ENCODE assay signal across 8 cellular contexts in the genomic region with DNA sequence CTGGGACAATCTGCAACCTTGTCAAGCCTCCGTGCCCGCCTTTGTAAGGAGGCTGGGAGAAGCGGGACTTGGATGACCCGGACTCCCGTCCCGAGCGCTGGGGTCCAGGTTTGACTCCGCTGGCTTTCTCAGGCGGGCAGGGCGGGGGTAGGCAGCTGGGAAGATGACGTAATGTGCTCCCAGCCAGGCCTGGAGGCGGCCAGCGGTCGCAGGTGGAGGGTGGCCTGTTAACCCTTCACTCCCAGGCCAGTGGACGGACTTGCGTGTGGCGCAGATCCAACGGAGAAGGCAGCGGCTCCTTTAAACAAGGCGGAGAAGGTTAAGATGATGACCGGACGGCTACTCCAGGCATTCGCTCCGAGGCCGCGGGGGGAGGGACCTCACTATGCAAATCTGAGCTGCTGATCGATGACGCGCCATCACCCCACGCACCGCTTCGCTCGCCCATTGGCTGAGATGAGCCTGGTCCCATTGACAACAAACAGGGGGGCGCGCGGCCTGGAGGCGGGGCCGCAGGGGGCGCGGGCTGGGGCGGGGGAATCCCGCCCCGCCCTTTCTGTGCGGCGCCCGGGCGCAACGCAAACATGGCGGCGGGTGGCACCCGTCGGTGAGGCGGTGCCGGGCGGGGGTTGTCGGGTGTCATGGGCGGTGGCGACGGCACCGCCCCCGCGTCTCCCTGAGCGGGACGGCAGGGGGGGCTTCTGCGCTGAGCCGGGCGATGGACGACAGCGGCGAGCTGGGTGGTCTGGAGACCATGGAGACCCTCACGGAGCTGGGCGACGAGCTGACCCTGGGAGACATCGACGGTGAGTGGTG. TPM values are rescaled to one million over a fixed set of nuclear protein-coding genes. Genes with fewer than 3 reads are reported as not detected.
DNase-seq lines count a peak whose midpoint lies in the region; ATAC-seq and TF ChIP-seq lines count a peak whose summit lies in the region.

TSS of gene SREBF2 (plus strand) at position 553 of the 816 bp plus-strand sequence. CDS start at position 719, 166 bp downstream.

- peaks cover 14% of the 10 kb centered on the region for H3K4me1 ChIP-seq in thymus (ENCODE audit: control insufficient read depth, insufficient read depth, low read length)

- 0 out of 2 replicates have a peak, but pooled peaks cover 4% of the 10 kb centered on the region for H3K9me3 ChIP-seq in SU-DHL-6 (ENCODE audit: insufficient read depth, low read length)
- no peaks in the 10 kb centered on the region for H3K9me3 ChIP-seq in thymus (ENCODE audit: control insufficient read depth)

- under 1% methylated on average over 75 of the region's 75 CpGs for WGBS in thymus

- H3K36me3 Mint-ChIP-seq in activated naive CD8-positive, alpha-beta T cell treated with anti-CD3 and anti-CD28 coated beads, Interleukin-2, amount 10 ng/mL, durations not matched to agents 7 days and 5 days: peaks cover 35% of the 10 kb centered on the region
- H3K36me3 Mint-ChIP-seq in osteocyte (ENCODE audit: unreplicated experiment): peaks cover 15% of the 10 kb centered on the region

- peak within 1 kb of the TSS; percentile 97 for H3K4me3 Mint-ChIP-seq in activated naive CD8-positive, alpha-beta T cell treated with anti-CD3 and anti-CD28 coated beads, Interleukin-2, amount 10 ng/mL, durations not matched to agents 7 days and 5 days
- peak within 1 kb of the TSS; percentile 94 for H3K4me3 Mint-ChIP-seq in osteocyte (ENCODE audit: unreplicated experiment)

- TF ChIP-seq CTCF in GM12865 (IDR thresholded peaks at IDR 0.05; ENCODE audit: insufficient read depth, low read depth, low read length, missing control alignments): no peak
- no peak for TF ChIP-seq CTCF in SU-DHL-6 (IDR thresholded peaks at IDR 0.05; ENCODE audit: insufficient read depth, low read length, poor library complexity, severe bottlenecking)
- no peak for TF ChIP-seq CTCF in osteocyte (IDR thresholded peaks at IDR 0.05)

- no peak within 1 kb of the TSS for H2AFZ ChIP-seq in SU-DHL-6 (ENCODE audit: low read depth, low read length, severe bottlenecking)

- H3K27me3 ChIP-seq in SU-DHL-6 (ENCODE audit: low read length) (no peaks in the 10 kb centered on the region), thymus (ENCODE audit: control insufficient read depth, insufficient read depth) (no peaks in the 10 kb centered on the region)

- H4K20me1 ChIP-seq in SU-DHL-6 (ENCODE audit: low read depth, low read length): no peaks in the 10 kb centered on the region

- no peaks in the 10 kb centered on the region for H3K9me2 ChIP-seq in SU-DHL-6 (replicated peaks; ENCODE audit: insufficient read depth, low read length)

- H3K4me3 ChIP-seq in GM12865 (ENCODE audit: low read depth, low read length): peak within 1 kb of the TSS; percentile 73
- H3K4me3 ChIP-seq in SU-DHL-6 (ENCODE audit: insufficient read depth, low read length, poor library complexity, severe bottlenecking): peak within 1 kb of the TSS; percentile 76
- H3K4me3 ChIP-seq in thymus (ENCODE audit: low read length): peak within 1 kb of the TSS; percentile 91

- H3K79me2 ChIP-seq in SU-DHL-6 (ENCODE audit: insufficient read depth, low read length): peaks cover 46% of the 10 kb centered on the region

- H3K36me3 ChIP-seq in SU-DHL-6 (ENCODE audit: low read length) (peaks cover 22% of the 10 kb centered on the region), thymus (ENCODE audit: control insufficient read depth, insufficient read depth) (peaks cover 7% of the 10 kb centered on the region)

- DNase-seq in GM12865 (ENCODE audit: low read depth): peak; percentile 100
- DNase-seq in NCI-H128 (lab: John Stamatoyannopoulos, UW; ENCODE audit: unreplicated experiment): peak; percentile 94
- peak; percentile 97 for DNase-seq in activated naive CD8-positive, alpha-beta T cell treated with anti-CD3 and anti-CD28 coated beads, Interleukin-2, amount 10 ng/mL, durations not matched to agents 7 days and 5 days
- peak; percentile 99 to 100 (median 100) for DNase-seq in head of caudate nucleus
- DNase-seq in osteocyte (ENCODE audit: extremely low spot score, unreplicated experiment): peak; percentile 99

- H3K4me1 Mint-ChIP-seq in activated naive CD8-positive, alpha-beta T cell treated with anti-CD3 and anti-CD28 coated beads, Interleukin-2, amount 10 ng/mL, durations not matched to agents 7 days and 5 days: peaks cover 32% of the 10 kb centered on the region
- peaks cover 47% of the 10 kb centered on the region for H3K4me1 Mint-ChIP-seq in osteocyte (ENCODE audit: unreplicated experiment)

- H3K27ac Mint-ChIP-seq in activated naive CD8-positive, alpha-beta T cell treated with anti-CD3 and anti-CD28 coated beads, Interleukin-2, amount 10 ng/mL, durations not matched to agents 7 days and 5 days: peak within 1 kb of the TSS; percentile 99
- peak within 1 kb of the TSS; percentile 99 for H3K27ac Mint-ChIP-seq in osteocyte (ENCODE audit: unreplicated experiment)

- ATAC-seq in HG02678 (IDR thresholded peaks at IDR 0.05; ENCODE audit: unreplicated experiment): peak; percentile 87
- ATAC-seq in activated naive CD8-positive, alpha-beta T cell treated with anti-CD3 and anti-CD28 coated beads, Interleukin-2, amount 10 ng/mL, durations not matched to agents 7 days and 5 days (ENCODE audit: low read depth): peak; percentile 97

- POLR2A ChIA-PET in activated naive CD8-positive, alpha-beta T cell treated with anti-CD3 and anti-CD28 coated beads, Interleukin-2, amount 10 ng/mL, durations not matched to agents 7 days and 5 days (lab: Charles Lee): interaction anchor here (0.6 to 9.3 kb wide), 16 partner anchors 10 to 546 kb away, joined by 3 to 90 read pairs (median 4); partner anchors contain the start of genes CCDC134, CENPM, MEI1 and PMM1

- H3K4me2 ChIP-seq in SU-DHL-6 (ENCODE audit: low read depth, low read length, poor library complexity, severe bottlenecking): peak within 1 kb of the TSS; percentile 77

- no peaks in the 10 kb centered on the region for H3K27me3 Mint-ChIP-seq in activated naive CD8-positive, alpha-beta T cell treated with anti-CD3 and anti-CD28 coated beads, Interleukin-2, amount 10 ng/mL, durations not matched to agents 7 days and 5 days
- no peaks in the 10 kb centered on the region for H3K27me3 Mint-ChIP-seq in osteocyte (ENCODE audit: unreplicated experiment)

- H3K9me3 Mint-ChIP-seq in activated naive CD8-positive, alpha-beta T cell treated with anti-CD3 and anti-CD28 coated beads, Interleukin-2, amount 10 ng/mL, durations not matched to agents 7 days and 5 days: no peaks in the 10 kb centered on the region
- no peaks in the 10 kb centered on the region for H3K9me3 Mint-ChIP-seq in osteocyte (ENCODE audit: unreplicated experiment)

- H3K9ac ChIP-seq in SU-DHL-6 (ENCODE audit: low read length): peak within 1 kb of the TSS; percentile 94

- intact Hi-C loops in head of caudate nucleus (cut with DNase I): loop anchor here (2.0 kb wide), 1 partner anchor 108 kb away; no protein-coding TSS in a partner anchor

- H3K27ac ChIP-seq in SU-DHL-6 (ENCODE audit: low read depth, low read length) (peak within 1 kb of the TSS; percentile 90), thymus (ENCODE audit: low read depth) (peak within 1 kb of the TSS; percentile 93)

- H3F3A ChIP-seq in SU-DHL-6 (ENCODE audit: insufficient read depth): peaks cover 23% of the 10 kb centered on the region

RNA-seq across cellular contexts. Expression of gene SREBF2, which starts in this region (rescaled TPM):
- 100 to 1,000 TPM; 108 to 109 TPM for total RNA-seq in activated naive CD8-positive, alpha-beta T cell treated with anti-CD3 and anti-CD28 coated beads, Interleukin-2, amount 10 ng/mL, durations not matched to agents 7 days and 5 days
- 114 and 119 TPM in 2 replicates for total RNA-seq in osteocyte
- 41.0 TPM for polyA plus RNA-seq in thymus

Comparison
In these comparisons a context has a peak if more than half of its experiments do, and no peak if none do; other contexts are left out.
1. Peak in every context shown above with its lines: DNase-seq, ATAC-seq, H3K4me3 ChIP-seq and H3K27ac ChIP-seq.